In genomic region chr14:52279405-52279804, GRCh38 we compare ENCODE assay signal across 12 cellular contexts. TPM values are rescaled to one million over a fixed set of nuclear protein-coding genes. Genes with fewer than 3 reads are reported as not detected.
DNase-seq lines count a peak whose midpoint lies in the region; ATAC-seq and TF ChIP-seq lines count a peak whose summit lies in the region.
"Had no signal": no experiment of that assay in that cellular context is flagged by ENCODE, and none has a peak within 500 bp of the region (broad histone marks: within the 10 kb centered on the region; RNA-seq: fewer than 3 reads in every experiment).

No MANE protein-coding gene starts in this region.

- H3F3A ChIP-seq in PC-9 (ENCODE audit: insufficient read depth, low read depth) = no peaks in the 10 kb centered on the region; the same call in 1 of the 2 replicates

- H3K9me3 ChIP-seq in left ventricle myocardium inferior (replicated peaks) = no peaks in the 10 kb centered on the region
- H3K9me3 ChIP-seq in right atrium auricular region = no peaks in the 10 kb centered on the region
- H3K9me3 ChIP-seq in PC-9 (ENCODE audit: insufficient read depth, low read depth) = no peaks in the 10 kb centered on the region; the same call in 1 of the 2 replicates
- no peaks in the 10 kb centered on the region for H3K9me3 ChIP-seq in thoracic aorta

- intact Hi-C loops in left ventricle myocardium inferior (cut with micrococcal nuclease) (no loop called here), PC-9 (cut with micrococcal nuclease; ENCODE audit: unreplicated experiment) (no loop called here)

- H2AFZ ChIP-seq in PC-9 = no peak overlapping the region

- CTCF ChIA-PET in PC-9 (lab: Charles Lee) = no interaction called here

- H3K27ac ChIP-seq in left ventricle myocardium inferior (replicated peaks) (peak overlapping the region; percentile 68), right atrium auricular region (peak overlapping the region in 1 of 2 donors; percentile 30), PC-9 (no peak overlapping the region), thoracic aorta (no peak overlapping the region)

- peaks cover 7% of the 10 kb centered on the region for H3K4me1 ChIP-seq in left ventricle myocardium inferior
- H3K4me1 ChIP-seq in right atrium auricular region = no peaks in the 10 kb centered on the region
- peaks cover 12% of the 10 kb centered on the region for H3K4me1 ChIP-seq in PC-9 (replicated peaks; ENCODE audit: insufficient read depth)
- H3K4me1 ChIP-seq in thoracic aorta (ENCODE audit: control insufficient read depth in 1 of 2, low read depth in 2 of 2) = peaks cover 4% of the 10 kb centered on the region in 2 donors

- 0 out of 2 replicates have a peak overlapping the region, but pooled peaks have one; percentile 7 for H3K4me2 ChIP-seq in PC-9

- ATAC-seq in thoracic aorta (ENCODE audit: insufficient number of reproducible peaks, low FRiP score, low read depth) (peak; percentile 78), HG03196 (IDR thresholded peaks at IDR 0.05; ENCODE audit: unreplicated experiment) (no peak), HG03521 (IDR thresholded peaks at IDR 0.05; ENCODE audit: unreplicated experiment) (no peak)

- TF ChIP-seq CTCF in left ventricle myocardium inferior (IDR thresholded peaks at IDR 0.05; ENCODE audit: borderline replicate concordance) = no peak
- no peak for TF ChIP-seq CTCF in right atrium auricular region (IDR thresholded peaks at IDR 0.05)
- no peak for TF ChIP-seq CTCF in PC-9 (conservative IDR thresholded peaks at IDR 0.05)
- TF ChIP-seq CTCF in thoracic aorta (IDR thresholded peaks at IDR 0.05) = no peak

- no peaks in the 10 kb centered on the region for H3K9me2 ChIP-seq in PC-9 (ENCODE audit: insufficient read depth)

- DNase-seq in left ventricle myocardium inferior (no peak), right atrium auricular region (ENCODE audit: low spot score) (no peak), PC-9 (peak; percentile 18 to 48), fibroblast of peridontal ligament (ENCODE audit: extremely low read depth) (peak; percentile 20), thoracic aorta (ENCODE audit: low spot score) (no peak), middle frontal gyrus (ENCODE audit: extremely low spot score, low spot score) (no peak)
- DNase-seq: activated T-cell treated with anti-CD3 and anti-CD28 coated beads for 4 hours, NCI-H1436 treated with DMSO at 0.1 percent for 48 hours, small intestine had no signal

- no TSS peak for BruUV-seq in PC-9 (replicated peaks; lab: Mats Ljungman, UMichigan)

- POLR2A ChIA-PET in PC-9 (lab: Charles Lee; ENCODE audit: unreplicated experiment) = no interaction called here

- H3K36me3 ChIP-seq in left ventricle myocardium inferior = no peaks in the 10 kb centered on the region
- H3K36me3 ChIP-seq in right atrium auricular region = no peaks in the 10 kb centered on the region
- no peaks in the 10 kb centered on the region for H3K36me3 ChIP-seq in PC-9 (ENCODE audit: low read depth)
- no peaks in the 10 kb centered on the region for H3K36me3 ChIP-seq in thoracic aorta

- H3K79me2 ChIP-seq in PC-9 (ENCODE audit: low read depth) = no peaks in the 10 kb centered on the region

- H4K20me1 ChIP-seq in PC-9 (ENCODE audit: insufficient read depth) = no peaks in the 10 kb centered on the region

- H3K27me3 ChIP-seq in left ventricle myocardium inferior (ENCODE audit: low read depth) (no peaks in the 10 kb centered on the region), right atrium auricular region (no peaks in the 10 kb centered on the region), PC-9 (ENCODE audit: insufficient read depth, low read depth) (no peaks in the 10 kb centered on the region), thoracic aorta (replicated peaks; ENCODE audit: insufficient read depth) (no peaks in the 10 kb centered on the region)

- H3K4me3 ChIP-seq in left ventricle myocardium inferior (no peak overlapping the region), right atrium auricular region (no peak overlapping the region), PC-9 (no peak overlapping the region), thoracic aorta (no peak overlapping the region)

RNA-seq across cellular contexts. Expression of gene PTGDR, which starts 11.9 kb away (rescaled TPM):
- total RNA-seq in left ventricle myocardium inferior = 1.3 TPM
- total RNA-seq in right atrium auricular region = under 1 TPM; 0.28 to 0.89 TPM
- total RNA-seq in PC-9 (2021) = not detected in 2 replicates
- total RNA-seq in thoracic aorta = 1 to 10 TPM; 2.0 to 2.9 TPM
- total RNA-seq: B cell had no signal

RNA-seq across cellular contexts. Expression of gene PTGER2, which starts 34.7 kb away (rescaled TPM):
- total RNA-seq in left ventricle myocardium inferior (0.60 TPM), right atrium auricular region (1 to 10 TPM in 1 of 2 donors, under 1 TPM in 1; 0.44 to 1.5 TPM), PC-9 (2021) (0.15 TPM in 1 of 2 replicates, not detected in the other), thoracic aorta (1 to 10 TPM; 3.3 to 4.3 TPM)

Comparison
In these comparisons a context has a peak if more than half of its experiments do, and no peak if none do; other contexts are left out.
1. DNase-seq: peak in PC-9 (2 of 2) and fibroblast of peridontal ligament (single experiment); none in left ventricle myocardium inferior (single experiment), right atrium auricular region (single experiment), thoracic aorta (single experiment) and middle frontal gyrus (single experiment).